In genomic region chr14:62597143-62597542, GRCh38 we compare ENCODE assay signal across 31 cellular contexts.
"Had no signal": no experiment of that assay in that cellular context is flagged by ENCODE, and none has a peak within 500 bp of the region (broad histone marks: within the 10 kb centered on the region; RNA-seq: fewer than 3 reads in every experiment).

No MANE protein-coding gene starts in this region.

- H3K4me1 ChIP-seq: adrenal gland, ascending aorta, body of pancreas, breast epithelium had no signal

- H3K4me3 ChIP-seq: adrenal gland, ascending aorta, body of pancreas, breast epithelium, cardiac muscle cell had no signal

- H3K36me3 ChIP-seq: adrenal gland, ascending aorta, brain microvascular endothelial cell, breast epithelium, cardiac muscle cell had no signal

- ATAC-seq: activated naive CD4-positive, alpha-beta T cell treated with anti-CD3 and anti-CD28 coated beads, Interleukin-2, amount 50 U/mL, for 72 hours; activated naive CD8-positive, alpha-beta T cell treated with anti-CD3 and anti-CD28 coated beads, Interleukin-2, amount 50 U/mL, for 24 hours; activated T-cell treated with anti-CD3 and anti-CD28 coated beads, Interleukin-2, amount 50 U/mL, for 4 hours; activated T-cell treated with anti-CD3 and anti-CD28 coated beads, Interleukin-2, amount 50 U/mL, for 72 hours; activated T-helper 17 cell treated with anti-CD3 and anti-CD28 coated beads, Interleukin-2, amount 50 U/mL, for 72 hours; body of pancreas had no signal

- H3K9me3 ChIP-seq: adrenal gland, ascending aorta had no signal

- H3K27me3 ChIP-seq: adrenal gland, ascending aorta, body of pancreas, brain microvascular endothelial cell, breast epithelium, cardiac muscle cell had no signal

- DNase-seq: activated effector memory CD4-positive, alpha-beta T cell treated with anti-CD3 and anti-CD28 coated beads, Interleukin-2, amount 50 U/mL, for 16 hours; activated effector memory CD4-positive, alpha-beta T cell treated with Interleukin-2 at 50 U/mL for 16 hours; activated gamma-delta T cell; activated gamma-delta T cell treated with Interleukin-2 at 50 U/mL for 16 hours; activated naive CD4-positive, alpha-beta T cell; activated naive CD4-positive, alpha-beta T cell treated with anti-CD3 and anti-CD28 coated beads for 36 hours; activated naive CD4-positive, alpha-beta T cell treated with anti-CD3 and anti-CD28 coated beads, Interleukin-2, amount 10 ng/mL, durations not matched to agents 7 days and 5 days; activated naive CD4-positive, alpha-beta T cell treated with anti-CD3 and anti-CD28 coated beads, Interleukin-2, amount 50 U/mL, for 16 hours; activated naive CD4-positive, alpha-beta T cell treated with Interleukin-2 at 50 U/mL for 16 hours; activated naive CD8-positive, alpha-beta T cell treated with anti-CD3 and anti-CD28 coated beads for 36 hours; activated naive CD8-positive, alpha-beta T cell treated with anti-CD3 and anti-CD28 coated beads, Interleukin-2, amount 10 ng/mL, durations not matched to agents 7 days and 5 days; activated naive CD8-positive, alpha-beta T cell treated with anti-CD3 and anti-CD28 coated beads, Interleukin-2, amount 50 U/mL, for 24 hours; activated T-cell treated with anti-CD3 and anti-CD28 coated beads, Interleukin-2, amount 50 U/mL, for 24 hours; activated T-cell treated with anti-CD3 and anti-CD28 coated beads, Interleukin-2, amount 50 U/mL, for 4 hours; activated T-cell treated with anti-CD3 and anti-CD28 coated beads, Interleukin-2, amount 50 U/mL, for 48 hours; activated T-cell treated with anti-CD3 and anti-CD28 coated beads, Interleukin-2, amount 50 U/mL, for 72 hours; adrenal gland; amniotic stem cell; amygdala; anterior cingulate cortex; aorta; body of pancreas; brain microvascular endothelial cell; caudate nucleus; central memory CD4-positive, alpha-beta T cell; cerebellar nuclear complex had no signal

- H3K27ac ChIP-seq: adrenal gland, ascending aorta, body of pancreas, brain microvascular endothelial cell, breast epithelium, cardiac muscle cell had no signal
